Comparison of ENCODE assay signal across 23 cellular contexts in the genomic region with DNA sequence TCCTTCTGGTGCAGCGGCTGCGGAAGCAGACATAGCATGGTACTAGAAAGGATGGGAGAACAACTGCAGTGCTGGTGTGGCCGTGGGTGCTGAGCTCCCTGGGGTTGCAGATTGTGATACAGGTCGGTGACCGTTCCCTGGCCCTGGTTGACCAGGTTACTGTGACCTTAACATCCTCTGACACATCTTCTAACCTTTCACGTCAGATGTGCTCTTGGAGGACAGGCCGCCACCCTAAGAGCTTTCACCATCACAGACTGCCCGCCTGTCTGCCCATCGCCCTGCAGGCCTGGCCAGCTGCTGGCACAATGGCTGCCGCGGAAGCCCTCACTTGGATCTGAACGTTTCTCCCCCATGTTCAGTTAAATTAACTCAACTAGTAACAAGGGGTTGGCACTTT.
A peak's percentile ranks its signal among the peaks of the same experiment; 100 is the strongest.
DNase-seq lines count a peak whose midpoint lies in the region; ATAC-seq, FAIRE-seq and TF ChIP-seq lines count a peak whose summit lies in the region.
"Had no signal": no experiment of that assay in that cellular context is flagged by ENCODE, and none has a peak within 500 bp of the region (broad histone marks: within the 10 kb centered on the region; RNA-seq: fewer than 3 reads in every experiment).

No MANE protein-coding gene starts in this region.

- no peak overlapping the region for H4K8ac ChIP-seq in neuronal stem cell (ENCODE audit: low read depth, low read length)

- no peaks in the 10 kb centered on the region for H4K20me1 ChIP-seq in HepG2 (ENCODE audit: insufficient read depth, low read length)
- H4K20me1 ChIP-seq: BLaER1 had no signal

- no peak overlapping the region for H2BK15ac ChIP-seq in neuronal stem cell (ENCODE audit: low read length)

- no peak overlapping the region for H2BK5ac ChIP-seq in neuronal stem cell (ENCODE audit: low read length)

- H3K4me2 ChIP-seq in HepG2 (ENCODE audit: low read depth, low read length) (no peak overlapping the region), neuronal stem cell (ENCODE audit: insufficient read depth, low read length, poor library complexity, severe bottlenecking) (no peak overlapping the region)
- H3K4me2 ChIP-seq: BLaER1, GM23338 had no signal

- FAIRE-seq in HepG2 (lab: Jason Lieb, UNC), result no peak
- FAIRE-seq: A204.1, GM12891, GM18507, H54 had no signal

- peaks cover 0 to 2% (median 0%) of the 10 kb centered on the region in 5 donors for H3K9me3 Mint-ChIP-seq in CD8-positive, alpha-beta memory T cell

- no peak overlapping the region for H2BK12ac ChIP-seq in neuronal stem cell (ENCODE audit: low read length)

- peak overlapping the region; percentile 18 for H4K91ac ChIP-seq in neuronal stem cell (ENCODE audit: low read depth, low read length, poor library complexity)

- no peak overlapping the region for H2BK120ac ChIP-seq in neuronal stem cell (ENCODE audit: low read depth, low read length)

- H3K9ac ChIP-seq in HepG2 (ENCODE audit: insufficient read depth, low read depth, low read length) (no peak overlapping the region), neuronal stem cell (ENCODE audit: low read depth, low read length, poor library complexity) (no peak overlapping the region)
- H3K9ac ChIP-seq: BLaER1 had no signal

- H3K4ac ChIP-seq in neuronal stem cell (ENCODE audit: low read length), result no peak overlapping the region

- in situ Hi-C loops in HepG2 (cut with HindIII; ENCODE audit: extremely low pct_ligation_motif_present, low pct_unique_long_range_greater_than_20kb), result no loop called here

- no peaks in the 10 kb centered on the region for H3K79me2 ChIP-seq in HepG2 (ENCODE audit: insufficient read depth, low read length)

- TF ChIP-seq CTCF in HepG2 (CRISPR knock-in tag; IDR thresholded peaks at IDR 0.05) (no peak), right lobe of liver (IDR thresholded peaks at IDR 0.05) (no peak), vagina (IDR thresholded peaks at IDR 0.05) (no peak), WERI-Rb-1 (IDR thresholded peaks at IDR 0.05; ENCODE audit: low read depth, low read length) (no peak)

- POLR2A ChIA-PET in HepG2 (lab: Yijun Ruan, JAX), result no interaction called here
- POLR2A ChIA-PET in CD8-positive, alpha-beta memory T cell (lab: Charles Lee), result no interaction called here

- CTCF ChIA-PET in HepG2 (lab: Yijun Ruan, JAX; ENCODE audit: low intra/inter-chr PET ratio, low total read pairs), result no interaction called here
- CTCF ChIA-PET in CD8-positive, alpha-beta memory T cell (lab: Charles Lee), result no interaction called here

- peak overlapping the region; percentile 67 for H3K23ac ChIP-seq in neuronal stem cell (ENCODE audit: low read depth, low read length, poor library complexity)

- H3K4me3 Mint-ChIP-seq in CD8-positive, alpha-beta memory T cell, result no peak overlapping the region
- H3K4me3 Mint-ChIP-seq: B cell; CD4-positive, CD25-positive, alpha-beta regulatory T cell; GM23338; HFFc6 had no signal

- H3K9me3 ChIP-seq in HepG2 (ENCODE audit: low read length) (peaks cover 59% of the 10 kb centered on the region), right lobe of liver (no peaks in the 10 kb centered on the region), neuronal stem cell (replicated peaks in 1 of 2; ENCODE audit: control insufficient read depth in 2 of 2, insufficient read depth in 1 of 2, low read depth in 1 of 2, low read length in 2 of 2) (peaks cover 0 to 5% of the 10 kb centered on the region in 2 donors), vagina (no peaks in the 10 kb centered on the region), WERI-Rb-1 (ENCODE audit: severe bottlenecking) (no peaks in the 10 kb centered on the region)
- no peaks in the 10 kb centered on the region for H3K9me3 ChIP-seq in CD8-positive, alpha-beta memory T cell (ENCODE audit: low read length)
- H3K9me3 ChIP-seq: HAP-1 had no signal

- WGBS in HepG2 (ENCODE audit: low lambda C conversion rate), result 47% methylated on average over 12 of the region's 12 CpGs
- 40% methylated on average over 1 of the region's 12 CpGs for WGBS in right lobe of liver (ENCODE audit: insufficient coverage, low coverage, low lambda C conversion rate, missing lambda C conversion rate)
- no CpG with 5 or more reads among the region's 12 CpGs for WGBS in neuronal stem cell (ENCODE audit: extremely low coverage in 2 of 2, insufficient read length in 2 of 2, insufficient replicate concordance in 1 of 2), 2 donors

- H2AFZ ChIP-seq in HepG2 (ENCODE audit: low read length) (no peak overlapping the region), neuronal stem cell (ENCODE audit: low read length) (no peak overlapping the region)
- H2AFZ ChIP-seq: GM23338 had no signal

- no peaks in the 10 kb centered on the region for H3K36me3 ChIP-seq in HepG2 (replicated peaks in 1 of 2; ENCODE audit: control insufficient read depth in 1 of 2, insufficient read depth in 2 of 2, low read length in 2 of 2)
- H3K36me3 ChIP-seq in right lobe of liver, result no peaks in the 10 kb centered on the region
- no peaks in the 10 kb centered on the region for H3K36me3 ChIP-seq in neuronal stem cell (replicated peaks in 1 of 2; ENCODE audit: control insufficient read depth in 2 of 2, insufficient read depth in 2 of 2, low read length in 2 of 2)
- H3K36me3 ChIP-seq in vagina, result no peaks in the 10 kb centered on the region
- H3K36me3 ChIP-seq in WERI-Rb-1, result no peaks in the 10 kb centered on the region
- H3K36me3 ChIP-seq in CD8-positive, alpha-beta memory T cell (ENCODE audit: insufficient read depth, low read length), result no peaks in the 10 kb centered on the region
- H3K36me3 ChIP-seq: BLaER1, HAP-1 had no signal

- H3K27me3 ChIP-seq in HepG2 (ENCODE audit: control insufficient read depth in 1 of 2, insufficient read depth in 2 of 2, low read length in 2 of 2) (no peaks in the 10 kb centered on the region), right lobe of liver (no peaks in the 10 kb centered on the region), neuronal stem cell (ENCODE audit: control insufficient read depth in 3 of 3, insufficient read depth in 3 of 3, low read depth in 1 of 3, low read length in 3 of 3) (no peaks in the 10 kb centered on the region), vagina (no peaks in the 10 kb centered on the region), WERI-Rb-1 (ENCODE audit: insufficient read depth, low read depth, severe bottlenecking) (peaks cover 44% of the 10 kb centered on the region)
- H3K27me3 ChIP-seq in CD8-positive, alpha-beta memory T cell (ENCODE audit: insufficient read depth, low read length, poor library complexity, severe bottlenecking), result no peaks in the 10 kb centered on the region
- H3K27me3 ChIP-seq: BLaER1 had no signal

- no peaks in the 10 kb centered on the region for H3K27me3 Mint-ChIP-seq in CD8-positive, alpha-beta memory T cell
- H3K27me3 Mint-ChIP-seq: B cell had no signal

- no peak overlapping the region for H3K27ac Mint-ChIP-seq in CD8-positive, alpha-beta memory T cell
- H3K27ac Mint-ChIP-seq: B cell; CD4-positive, CD25-positive, alpha-beta regulatory T cell; GM23338; HFFc6 had no signal

- H3K14ac ChIP-seq in neuronal stem cell (ENCODE audit: low read length), result peak overlapping the region; percentile 72

- DNase-seq in HepG2 (ENCODE audit: low spot score) (no peak), right lobe of liver (no peak), neuronal stem cell (ENCODE audit: low spot score) (no peak), vagina (ENCODE audit: extremely low spot score in 2 of 2) (peak; percentile 52 to 56), WERI-Rb-1 (no peak)
- no peak for DNase-seq in CD8-positive, alpha-beta memory T cell
- DNase-seq: Calu3; CD4-positive, CD25-positive, alpha-beta regulatory T cell; COR-L47; DMS53; DMS79 treated with DMSO at 0.1 percent for 48 hours; GF-D8; HFFc6 had no signal

- no peak for TF ChIP-seq RAD21 in HepG2 (CRISPR knock-in tag; IDR thresholded peaks at IDR 0.05)

- no peaks in the 10 kb centered on the region for H3K4me1 Mint-ChIP-seq in CD8-positive, alpha-beta memory T cell
- H3K4me1 Mint-ChIP-seq: B cell; CD4-positive, CD25-positive, alpha-beta regulatory T cell had no signal

- H3K27ac ChIP-seq in HepG2 (ENCODE audit: extremely low read length, insufficient read depth, low read length), result no peak overlapping the region
- H3K27ac ChIP-seq in right lobe of liver, result no peak overlapping the region
- no peak overlapping the region for H3K27ac ChIP-seq in neuronal stem cell (replicated peaks; ENCODE audit: low read length)
- H3K27ac ChIP-seq in vagina, result no peak overlapping the region
- H3K27ac ChIP-seq in WERI-Rb-1, result no peak overlapping the region
- no peak overlapping the region for H3K27ac ChIP-seq in CD8-positive, alpha-beta memory T cell (ENCODE audit: low read depth, low read length)
- H3K27ac ChIP-seq: 22Rv1, BLaER1, C4-2B had no signal

- no peak for TF ChIP-seq EP300 in HepG2 (IDR thresholded peaks at IDR 0.05; ENCODE audit: low read depth in 2 of 2, low read length in 2 of 2)
- TF ChIP-seq EP300 in HepG2 (CRISPR knock-in tag; IDR thresholded peaks at IDR 0.05; ENCODE audit: borderline replicate concordance), result no peak

- no peak for ATAC-seq in HepG2
- no peak for ATAC-seq in right lobe of liver
- ATAC-seq: GM23338 had no signal

- TF ChIP-seq POLR2A in HepG2 (IDR thresholded peaks at IDR 0.05; ENCODE audit: insufficient read depth in 1 of 2, low read depth in 2 of 2, low read length in 2 of 2) (no peak), right lobe of liver (IDR thresholded peaks at IDR 0.05) (no peak), vagina (IDR thresholded peaks at IDR 0.05) (no peak)

- no peaks in the 10 kb centered on the region for H3K4me1 ChIP-seq in HepG2 (ENCODE audit: insufficient read depth, low read length)
- no peaks in the 10 kb centered on the region for H3K4me1 ChIP-seq in right lobe of liver
- peaks cover 0 to 3% of the 10 kb centered on the region in 2 donors for H3K4me1 ChIP-seq in neuronal stem cell (ENCODE audit: control insufficient read depth in 2 of 2, insufficient read depth in 1 of 2, low read depth in 1 of 2, low read length in 2 of 2)
- no peaks in the 10 kb centered on the region for H3K4me1 ChIP-seq in vagina
- no peaks in the 10 kb centered on the region for H3K4me1 ChIP-seq in CD8-positive, alpha-beta memory T cell (ENCODE audit: insufficient read depth, low read length)
- H3K4me1 ChIP-seq: HAP-1 had no signal

- no peak overlapping the region for H2AK5ac ChIP-seq in neuronal stem cell (ENCODE audit: low read depth, low read length)

- H3K4me3 ChIP-seq in HepG2 (replicated peaks in 1 of 3; ENCODE audit: insufficient read depth in 1 of 3, low read depth in 2 of 3, low read length in 3 of 3) (no peak overlapping the region), right lobe of liver (no peak overlapping the region), neuronal stem cell (ENCODE audit: low read length in 2 of 2) (no peak overlapping the region), vagina (no peak overlapping the region), WERI-Rb-1 (ENCODE audit: low read depth, low read length) (no peak overlapping the region)
- H3K4me3 ChIP-seq in CD8-positive, alpha-beta memory T cell (ENCODE audit: low read length), result no peak overlapping the region
- H3K4me3 ChIP-seq: BLaER1, GM23338, HAP-1 had no signal

- peak overlapping the region; percentile 71 for H3K18ac ChIP-seq in neuronal stem cell (ENCODE audit: low read length)

- no TSS peak for BruUV-seq in HepG2 (replicated peaks; lab: Mats Ljungman, UMichigan)

- intact Hi-C loops in HepG2 (cut with micrococcal nuclease; ENCODE audit: unreplicated experiment), result no loop called here
- intact Hi-C loops in right lobe of liver (cut with DNase I), result no loop called here
- intact Hi-C loops in vagina (cut with DNase I), result no loop called here

- no peaks in the 10 kb centered on the region for H3K79me1 ChIP-seq in neuronal stem cell (ENCODE audit: low read depth, low read length)

- H3K36me3 Mint-ChIP-seq in CD8-positive, alpha-beta memory T cell, result no peaks in the 10 kb centered on the region
- H3K36me3 Mint-ChIP-seq: CD4-positive, CD25-positive, alpha-beta regulatory T cell had no signal

Comparison
In these comparisons a context has a peak if more than half of its experiments do, and no peak if none do; other contexts are left out.
1. DNase-seq: peak in vagina (2 of 2); none in HepG2 (single experiment), right lobe of liver (0 of 3), neuronal stem cell (single experiment), WERI-Rb-1 (single experiment) and CD8-positive, alpha-beta memory T cell (0 of 5).